In the genomic region with DNA sequence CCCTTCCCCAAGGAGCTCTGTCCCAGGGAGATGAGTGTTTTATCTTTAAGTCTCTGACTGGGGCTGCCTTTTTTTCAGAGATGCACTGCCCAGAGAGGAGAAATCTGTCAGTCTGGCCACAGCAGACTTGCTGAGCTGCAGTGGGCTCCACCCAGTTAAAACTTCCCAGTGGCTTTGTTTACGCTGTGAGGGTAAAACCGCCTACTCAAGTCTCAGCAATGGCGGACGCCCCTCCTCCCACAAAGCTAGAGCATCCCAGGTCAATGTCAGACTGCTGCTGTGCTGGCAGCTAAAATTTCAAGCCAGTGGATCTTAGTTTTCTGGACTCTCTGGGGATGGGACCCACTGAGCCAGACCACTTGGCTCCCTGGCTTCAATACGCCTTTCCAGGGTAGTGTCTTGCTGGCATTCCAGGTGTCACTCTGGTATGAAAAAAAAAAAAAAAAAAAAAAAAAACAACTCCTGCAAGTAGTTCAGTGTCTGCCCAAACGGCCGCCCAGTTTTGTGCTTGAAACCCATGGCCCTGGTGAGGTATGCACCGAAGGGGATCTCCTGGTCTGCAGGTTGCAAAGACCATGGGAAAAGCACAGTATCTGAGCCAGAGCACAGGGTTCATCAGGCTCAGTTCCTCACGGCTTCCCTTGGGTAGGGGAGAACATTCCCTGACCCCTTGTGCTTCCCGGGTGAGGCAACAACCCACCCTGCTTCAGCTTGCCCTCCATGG, we compare ENCODE assay signal across 20 cellular contexts.
DNase-seq lines count a peak whose midpoint lies in the region; ATAC-seq and TF ChIP-seq lines count a peak whose summit lies in the region.
"Had no signal": no experiment of that assay in that cellular context is flagged by ENCODE, and none has a peak within 500 bp of the region (broad histone marks: within the 10 kb centered on the region; RNA-seq: fewer than 3 reads in every experiment).

No MANE protein-coding gene starts in this region.

- H4K8ac ChIP-seq in neuronal stem cell (ENCODE audit: low read depth, low read length) (no peak overlapping the region), mesenchymal stem cell (ENCODE audit: low read length) (no peak overlapping the region)

- no peak overlapping the region for H2BK12ac ChIP-seq in neuronal stem cell (ENCODE audit: low read length)
- H2BK12ac ChIP-seq in mesenchymal stem cell (ENCODE audit: low read length in 2 of 2), result no peak overlapping the region

- H3K23ac ChIP-seq in neuronal stem cell (ENCODE audit: low read depth, low read length, poor library complexity) (no peak overlapping the region), mesenchymal stem cell (ENCODE audit: low read length in 2 of 2) (no peak overlapping the region)

- ATAC-seq in GM23338 (no peak), HG02973 (IDR thresholded peaks at IDR 0.05; ENCODE audit: unreplicated experiment) (no peak)
- ATAC-seq: CD8-positive, alpha-beta T cell; HCT116 had no signal

- no peak overlapping the region for H3K4me3 ChIP-seq in GM23338
- no peak overlapping the region for H3K4me3 ChIP-seq in coronary artery
- no peak overlapping the region for H3K4me3 ChIP-seq in neuronal stem cell (ENCODE audit: low read length in 2 of 2)
- H3K4me3 ChIP-seq in mesenchymal stem cell (ENCODE audit: insufficient read depth in 1 of 2, low read depth in 1 of 2, low read length in 2 of 2), result no peak overlapping the region
- H3K4me3 ChIP-seq in lower leg skin (ENCODE audit: low read depth, poor library complexity, severe bottlenecking), result no peak overlapping the region
- H3K4me3 ChIP-seq: BLaER1, GM23248 had no signal

- peaks cover 12% of the 10 kb centered on the region; the same call in 2 of the 3 replicates for H3K9me3 Mint-ChIP-seq in GM23338

- H3F3A ChIP-seq in GM23338 (replicated peaks; ENCODE audit: low read depth), result no peaks in the 10 kb centered on the region

- peak overlapping the region; percentile 38; the same call in 1 of the 2 replicates for H2AFZ ChIP-seq in GM23338
- H2AFZ ChIP-seq in neuronal stem cell (ENCODE audit: low read length), result peak overlapping the region; percentile 90
- no peak overlapping the region for H2AFZ ChIP-seq in mesenchymal stem cell (ENCODE audit: low read depth, low read length)
- H2AFZ ChIP-seq: GM23248 had no signal

- TF ChIP-seq POLR2A in lower leg skin (IDR thresholded peaks at IDR 0.05), result no peak

- H3K4me2 ChIP-seq in GM23338, result no peak overlapping the region
- no peak overlapping the region for H3K4me2 ChIP-seq in neuronal stem cell (ENCODE audit: insufficient read depth, low read length, poor library complexity, severe bottlenecking)
- H3K4me2 ChIP-seq in mesenchymal stem cell (ENCODE audit: low read length, poor library complexity, severe bottlenecking), result no peak overlapping the region
- H3K4me2 ChIP-seq: BLaER1 had no signal

- H3K27ac Mint-ChIP-seq in GM23338, result no peak overlapping the region
- H3K27ac Mint-ChIP-seq: B cell; CD8-positive, alpha-beta T cell had no signal

- no peak overlapping the region for H3K27ac ChIP-seq in GM23338 (ENCODE audit: low read depth)
- H3K27ac ChIP-seq in coronary artery, result no peak overlapping the region
- H3K27ac ChIP-seq in neuronal stem cell (replicated peaks; ENCODE audit: low read length), result no peak overlapping the region
- no peak overlapping the region for H3K27ac ChIP-seq in mesenchymal stem cell (ENCODE audit: low read length, poor library complexity, severe bottlenecking)
- H3K27ac ChIP-seq: 22Rv1, BLaER1, C4-2B, GM23248 had no signal

- H3K9ac ChIP-seq in neuronal stem cell (ENCODE audit: low read depth, low read length, poor library complexity) (no peak overlapping the region), mesenchymal stem cell (ENCODE audit: low read length) (no peak overlapping the region)
- H3K9ac ChIP-seq: BLaER1, GM23248 had no signal

- H2BK15ac ChIP-seq in neuronal stem cell (ENCODE audit: low read length), result no peak overlapping the region
- H2BK15ac ChIP-seq in mesenchymal stem cell (ENCODE audit: low read depth, poor library complexity, severe bottlenecking), result no peak overlapping the region

- no CpG with 5 or more reads among the region's 10 CpGs for WGBS in neuronal stem cell (ENCODE audit: extremely low coverage in 2 of 2, insufficient read length in 2 of 2, insufficient replicate concordance in 1 of 2), 2 donors
- WGBS in mesenchymal stem cell, result 86% methylated on average over 10 of the region's 10 CpGs
- WGBS in lower leg skin, 2 donors, result 85 to 87% methylated on average over 10 of the region's 10 CpGs

- no peak overlapping the region for H2BK5ac ChIP-seq in neuronal stem cell (ENCODE audit: low read length)
- no peak overlapping the region for H2BK5ac ChIP-seq in mesenchymal stem cell (ENCODE audit: low read depth, low read length, poor library complexity, severe bottlenecking)

- H3K9me2 ChIP-seq in GM23338 (ENCODE audit: insufficient read depth), result no peaks in the 10 kb centered on the region; the same call in 1 of the 2 replicates

- H3K14ac ChIP-seq in neuronal stem cell (ENCODE audit: low read length) (no peak overlapping the region), mesenchymal stem cell (ENCODE audit: low read length in 2 of 2) (no peak overlapping the region)

- DNase-seq in GM23338 (ENCODE audit: low spot score) (no peak), coronary artery (ENCODE audit: low spot score) (peak; percentile 49), islet precursor cell (peak; percentile 52), neuronal stem cell (ENCODE audit: low spot score) (no peak), mesenchymal stem cell (no peak), lower leg skin (ENCODE audit: low spot score in 2 of 2) (no peak)
- no peak for DNase-seq in activated effector memory CD4-positive, alpha-beta T cell treated with anti-CD3 and anti-CD28 coated beads, Interleukin-2, amount 50 U/mL, for 16 hours
- DNase-seq: Caco-2; CD4-positive, CD25-positive, alpha-beta regulatory T cell; CD8-positive, alpha-beta T cell; DMS153; DND-41; GM23248; H7 had no signal

- H3K36me3 ChIP-seq in GM23338 (ENCODE audit: insufficient read depth) (no peaks in the 10 kb centered on the region), neuronal stem cell (replicated peaks in 1 of 2; ENCODE audit: control insufficient read depth in 2 of 2, insufficient read depth in 2 of 2, low read length in 2 of 2) (no peaks in the 10 kb centered on the region), mesenchymal stem cell (ENCODE audit: control insufficient read depth in 1 of 2, insufficient read depth in 2 of 2, low read depth in 1 of 2, low read length in 2 of 2) (no peaks in the 10 kb centered on the region)
- H3K36me3 ChIP-seq: BLaER1 had no signal

- no peaks in the 10 kb centered on the region for H3K4me1 Mint-ChIP-seq in GM23338
- H3K4me1 Mint-ChIP-seq: B cell; CD4-positive, CD25-positive, alpha-beta regulatory T cell had no signal

- H3K79me1 ChIP-seq in neuronal stem cell (ENCODE audit: low read depth, low read length) (no peaks in the 10 kb centered on the region), mesenchymal stem cell (replicated peaks; ENCODE audit: low read length, poor library complexity, severe bottlenecking) (no peaks in the 10 kb centered on the region)

- H4K20me1 ChIP-seq in GM23338 (replicated peaks; ENCODE audit: insufficient read depth), result no peaks in the 10 kb centered on the region
- H4K20me1 ChIP-seq: BLaER1 had no signal

- no peak overlapping the region for H3K4me3 Mint-ChIP-seq in GM23338
- H3K4me3 Mint-ChIP-seq: B cell; CD4-positive, CD25-positive, alpha-beta regulatory T cell; CD8-positive, alpha-beta T cell had no signal

- H3K18ac ChIP-seq in neuronal stem cell (ENCODE audit: low read length) (no peak overlapping the region), mesenchymal stem cell (ENCODE audit: low read depth in 1 of 2, low read length in 2 of 2) (no peak overlapping the region)

- H3K36me3 Mint-ChIP-seq in GM23338 (ENCODE audit: low read depth), result no peaks in the 10 kb centered on the region
- H3K36me3 Mint-ChIP-seq: CD4-positive, CD25-positive, alpha-beta regulatory T cell; CD8-positive, alpha-beta T cell had no signal

- intact Hi-C loops in lower leg skin (cut with DNase I; ENCODE audit: low total_unique reads), result no loop called here

- TF ChIP-seq CTCF in GM23338 (conservative IDR thresholded peaks at IDR 0.05; ENCODE audit: low read depth in 2 of 2) (no peak), coronary artery (IDR thresholded peaks at IDR 0.05) (no peak), lower leg skin (IDR thresholded peaks at IDR 0.05) (no peak)

- H3K9me3 ChIP-seq in neuronal stem cell (replicated peaks in 1 of 2; ENCODE audit: control insufficient read depth in 2 of 2, insufficient read depth in 1 of 2, low read depth in 1 of 2, low read length in 2 of 2) (no peaks in the 10 kb centered on the region), mesenchymal stem cell (ENCODE audit: control insufficient read depth, low read length) (peaks cover 4% of the 10 kb centered on the region)
- H3K9me3 ChIP-seq: BLaER1, Caco-2 had no signal

- H3K27me3 ChIP-seq in GM23338 (ENCODE audit: insufficient read depth), result no peaks in the 10 kb centered on the region
- H3K27me3 ChIP-seq in neuronal stem cell (ENCODE audit: control insufficient read depth in 3 of 3, insufficient read depth in 3 of 3, low read depth in 1 of 3, low read length in 3 of 3), result no peaks in the 10 kb centered on the region
- no peaks in the 10 kb centered on the region for H3K27me3 ChIP-seq in mesenchymal stem cell (ENCODE audit: control insufficient read depth in 1 of 2, insufficient read depth in 1 of 2, low read length in 2 of 2)
- H3K27me3 ChIP-seq: BLaER1 had no signal

- no peaks in the 10 kb centered on the region for H3K4me1 ChIP-seq in GM23338 (ENCODE audit: insufficient read depth)
- no peaks in the 10 kb centered on the region for H3K4me1 ChIP-seq in neuronal stem cell (ENCODE audit: control insufficient read depth in 2 of 2, insufficient read depth in 1 of 2, low read depth in 1 of 2, low read length in 2 of 2)
- H3K4me1 ChIP-seq in mesenchymal stem cell (ENCODE audit: control insufficient read depth, insufficient read depth, low read depth, low read length), result no peaks in the 10 kb centered on the region
- H3K4me1 ChIP-seq: BLaER1, Caco-2 had no signal

- no peak overlapping the region for H2BK120ac ChIP-seq in neuronal stem cell (ENCODE audit: low read depth, low read length)
- H2BK120ac ChIP-seq in mesenchymal stem cell (ENCODE audit: low read depth, low read length), result no peak overlapping the region

- H4K91ac ChIP-seq in neuronal stem cell (ENCODE audit: low read depth, low read length, poor library complexity) (no peak overlapping the region), mesenchymal stem cell (ENCODE audit: low read length) (no peak overlapping the region)

- H3K27me3 Mint-ChIP-seq in GM23338 (ENCODE audit: insufficient read depth, low read depth, poor library complexity), result no peaks in the 10 kb centered on the region
- H3K27me3 Mint-ChIP-seq: B cell; CD4-positive, CD25-positive, alpha-beta regulatory T cell had no signal

- no peaks in the 10 kb centered on the region for H3K79me2 ChIP-seq in GM23338 (replicated peaks; ENCODE audit: insufficient read depth)

- H3K4ac ChIP-seq in neuronal stem cell (ENCODE audit: low read length) (no peak overlapping the region), mesenchymal stem cell (ENCODE audit: low read depth in 1 of 2, low read length in 2 of 2) (no peak overlapping the region)

- H2AK5ac ChIP-seq in neuronal stem cell (ENCODE audit: low read depth, low read length) (no peak overlapping the region), mesenchymal stem cell (ENCODE audit: low read length, severe bottlenecking) (no peak overlapping the region)

TF ChIP-seq in GM23338, 12 proteins besides CTCF, POLR2A, EP300 and RAD21 (continues in another document):
- TF ChIP-seq NANOG (IDR thresholded peaks at IDR 0.05; ENCODE audit: borderline replicate concordance), result no peak

Comparison
In these comparisons a context has a peak if more than half of its experiments do, and no peak if none do; other contexts are left out.
1. DNase-seq: peak in coronary artery (single experiment) and islet precursor cell (single experiment); none in GM23338 (single experiment), neuronal stem cell (single experiment), mesenchymal stem cell (single experiment), lower leg skin (0 of 2) and activated effector memory CD4-positive, alpha-beta T cell treated with anti-CD3 and anti-CD28 coated beads, Interleukin-2, amount 50 U/mL, for 16 hours (single experiment).